ENCODE assay signal across 27 cellular contexts in genomic region chrX:123909498-123909897, GRCh38. TPM values are rescaled to one million over a fixed set of nuclear protein-coding genes. Genes with fewer than 3 reads are reported as not detected.
DNase-seq lines count a peak whose midpoint lies in the region; ATAC-seq and TF ChIP-seq lines count a peak whose summit lies in the region.
"Had no signal": no experiment of that assay in that cellular context is flagged by ENCODE, and none has a peak within 500 bp of the region (broad histone marks: within the 10 kb centered on the region; RNA-seq: fewer than 3 reads in every experiment).

No MANE protein-coding gene starts in this region.

- ATAC-seq in GM18858 (IDR thresholded peaks at IDR 0.05; ENCODE audit: unreplicated experiment) (no peak), natural killer cell (no peak)
- ATAC-seq: left ventricle myocardium superior; natural killer cell treated with Interleukin-12 subunit alpha and Interleukin-12 subunit beta and Interleukin-15 and Interleukin-18, amount 100 ng/mL, for 72 hours had no signal

- intact Hi-C loops in natural killer cell (cut with micrococcal nuclease): no loop called here

- no peaks in the 10 kb centered on the region for H3K36me3 Mint-ChIP-seq in natural killer cell

- H3K27me3 Mint-ChIP-seq in natural killer cell (ENCODE audit: low read depth in 2 of 2): no peaks in the 10 kb centered on the region
- H3K27me3 Mint-ChIP-seq: activated B cell treated with CpG ODN at 0.5 μM for 24 hours; natural killer cell treated with Interleukin-12 subunit alpha and Interleukin-12 subunit beta and Interleukin-15 and Interleukin-18, amount 100 ng/mL, for 72 hours had no signal

- no peak overlapping the region for H3K4me3 Mint-ChIP-seq in natural killer cell
- H3K4me3 Mint-ChIP-seq: activated B cell treated with CpG ODN at 0.5 μM for 24 hours; H9; immature natural killer cell; natural killer cell treated with Interleukin-12 subunit alpha and Interleukin-12 subunit beta and Interleukin-15 and Interleukin-18, amount 100 ng/mL, for 72 hours had no signal

- DNase-seq in AG10803 (ENCODE audit: low read depth) (peak; percentile 33), MV-4-11 (lab: John Stamatoyannopoulos, UW) (peak; percentile 65), SKM-1 treated with dmso at 0.1 percent for 144 hours (lab: John Stamatoyannopoulos, UW; ENCODE audit: unreplicated experiment) (peak; percentile 21), fibroblast of the aortic adventitia (ENCODE audit: low read depth) (peak; percentile 44), natural killer cell (no peak), UCSD-AML1 (lab: John Stamatoyannopoulos, UW; ENCODE audit: unreplicated experiment) (no peak)
- no peak for DNase-seq in stimulated activated CD4-positive, alpha-beta T cell treated with anti-CD3 and anti-CD28 coated beads, Interleukin-4, amount 100 ng/mL, for 1 hour
- DNase-seq: activated B cell treated with CpG ODN at 0.5 μM for 24 hours; activated CD4-positive, alpha-beta T cell treated with anti-CD3 and anti-CD28 coated beads, Interleukin-2, amount 50 U/mL, for 4 hours; activated naive CD4-positive, alpha-beta T cell treated with anti-CD3 and anti-CD28 coated beads, Interleukin-2, amount 50 U/mL, for 16 hours; C1 segment of cervical spinal cord; Calu3; H9; hippocampal formation; immature natural killer cell; left ventricle myocardium superior; NCI-H1436 treated with DMSO at 0.1 percent for 48 hours; NCI-H510A; ovary; retina; RPMI8226; small intestine; stimulated activated CD4-positive, alpha-beta T cell treated with anti-CD3 and anti-CD28 coated beads, Interleukin-2, amount 100 ng/mL, for 24 hours; T-helper 9 cell had no signal

- H3K4me3 ChIP-seq in AG10803 (ENCODE audit: low read length) (no peak overlapping the region), fibroblast of the aortic adventitia (ENCODE audit: low read depth, low read length) (no peak overlapping the region)
- H3K4me3 ChIP-seq: ascending aorta, ovary had no signal

- TF ChIP-seq CTCF in AG10803 (conservative IDR thresholded peaks at IDR 0.05; ENCODE audit: low read length): no peak
- TF ChIP-seq CTCF in fibroblast of the aortic adventitia (IDR thresholded peaks at IDR 0.05; ENCODE audit: insufficient read depth, low read length): no peak
- no peak for TF ChIP-seq CTCF in natural killer cell (IDR thresholded peaks at IDR 0.05)

- H3K27ac Mint-ChIP-seq in natural killer cell: peak overlapping the region in 1 of 2 donors; percentile 58
- H3K27ac Mint-ChIP-seq: activated B cell treated with CpG ODN at 0.5 μM for 24 hours, H9 had no signal

- peaks cover 0 to 14% of the 10 kb centered on the region in 2 donors for H3K4me1 Mint-ChIP-seq in natural killer cell
- H3K4me1 Mint-ChIP-seq: H9 had no signal

- no peaks in the 10 kb centered on the region for H3K9me3 Mint-ChIP-seq in natural killer cell
- H3K9me3 Mint-ChIP-seq: activated B cell treated with CpG ODN at 0.5 μM for 24 hours; immature natural killer cell; natural killer cell treated with Interleukin-12 subunit alpha and Interleukin-12 subunit beta and Interleukin-15 and Interleukin-18, amount 100 ng/mL, for 72 hours had no signal

RNA-seq across cellular contexts. Expression of gene XIAP, which starts 49.6 kb away (rescaled TPM):
- total RNA-seq in fibroblast of the aortic adventitia (ENCODE audit: low replicate concordance) (23.8 and 35.6 TPM in 2 replicates), natural killer cell (10 to 100 TPM; 32.2 to 44.9 (median 40.2) TPM)

RNA-seq across cellular contexts. Expression of gene STAG2, which starts 52.0 kb away (rescaled TPM):
- total RNA-seq in fibroblast of the aortic adventitia (ENCODE audit: low replicate concordance) (85.5 and 88.7 TPM in 2 replicates), natural killer cell (10 to 100 TPM; 91.7 to 97.2 (median 92.4) TPM)

Comparison
In these comparisons a context has a peak if more than half of its experiments do, and no peak if none do; other contexts are left out.
1. DNase-seq: peak in AG10803 (single experiment), MV-4-11 (single experiment), SKM-1 treated with dmso at 0.1 percent for 144 hours (single experiment) and fibroblast of the aortic adventitia (single experiment); none in stimulated activated CD4-positive, alpha-beta T cell treated with anti-CD3 and anti-CD28 coated beads, Interleukin-4, amount 100 ng/mL, for 1 hour (single experiment), natural killer cell (single experiment) and UCSD-AML1 (single experiment).